8 cellular contexts compared by ENCODE assay signal in genomic region chr20:57061058-57061900, GRCh38.
DNase-seq lines count a peak whose midpoint lies in the region; ATAC-seq and TF ChIP-seq lines count a peak whose summit lies in the region.

No MANE protein-coding gene starts in this region.

- no peaks in the 10 kb centered on the region for H3K36me3 Mint-ChIP-seq in HFFc6 (ENCODE audit: low read depth)

- ATAC-seq in GM19455 (IDR thresholded peaks at IDR 0.05; ENCODE audit: unreplicated experiment): no peak
- no peak for ATAC-seq in GM21576 (IDR thresholded peaks at IDR 0.05; ENCODE audit: unreplicated experiment)

- peaks cover 14% of the 10 kb centered on the region; the same call in 1 of the 2 replicates for H3K4me1 Mint-ChIP-seq in HFFc6 (ENCODE audit: low read depth)

- H3K27me3 ChIP-seq in BJ (ENCODE audit: control insufficient read depth, insufficient read depth, low read length) (peaks cover 2% of the 10 kb centered on the region), WERI-Rb-1 (ENCODE audit: insufficient read depth, low read depth, severe bottlenecking) (peaks cover 32% of the 10 kb centered on the region)

- H3K36me3 ChIP-seq in BJ (ENCODE audit: control insufficient read depth, insufficient read depth, low read length) (no peaks in the 10 kb centered on the region), WERI-Rb-1 (no peaks in the 10 kb centered on the region)

- DNase-seq in BJ (ENCODE audit: low read depth) (no peak), HFFc6 (no peak), WERI-Rb-1 (peak; percentile 20), medulla oblongata (ENCODE audit: extremely low spot score) (peak; percentile 9), NCI-H446 treated with DMSO at 0.1 percent for 48 hours (lab: John Stamatoyannopoulos, UW) (no peak), cerebellar nuclear complex (lab: John Stamatoyannopoulos, UW) (no peak)

- H3K27me3 Mint-ChIP-seq in HFFc6 (ENCODE audit: insufficient read depth): peaks cover 46% of the 10 kb centered on the region

- no peaks in the 10 kb centered on the region for H3K9me3 Mint-ChIP-seq in HFFc6

- CTCF ChIA-PET in BJ (lab: Yijun Ruan, JAX): interaction anchor here (0.6 to 2.1 kb wide), 7 partner anchors 10 to 511 kb away, joined by 3 to 8 read pairs (median 3); no protein-coding TSS in a partner anchor

- no peak overlapping the region for H3K4me3 ChIP-seq in BJ (ENCODE audit: low read depth, low read length)
- no peak overlapping the region for H3K4me3 ChIP-seq in WERI-Rb-1 (ENCODE audit: low read depth, low read length)

- no peaks in the 10 kb centered on the region for H3K9me3 ChIP-seq in WERI-Rb-1 (ENCODE audit: severe bottlenecking)

- H3K4me3 Mint-ChIP-seq in HFFc6: no peak overlapping the region

- TF ChIP-seq CTCF in BJ (IDR thresholded peaks at IDR 0.05; ENCODE audit: insufficient read depth, low read depth, low read length): peak; percentile 53
- TF ChIP-seq CTCF in HFFc6 (IDR thresholded peaks at IDR 0.05): peak; percentile 58
- TF ChIP-seq CTCF in WERI-Rb-1 (IDR thresholded peaks at IDR 0.05; ENCODE audit: low read depth, low read length): peak; percentile 26; the same call in 1 of the 2 replicates

- POLR2A ChIA-PET in BJ (lab: Charles Lee): no interaction called here

- H3K27ac Mint-ChIP-seq in HFFc6: no peak overlapping the region

- no peak overlapping the region for H3K27ac ChIP-seq in WERI-Rb-1

Comparison
In these comparisons a context has a peak if more than half of its experiments do, and no peak if none do; other contexts are left out.
1. DNase-seq: peak in WERI-Rb-1 (single experiment) and medulla oblongata (single experiment); none in BJ (single experiment), HFFc6 (single experiment), NCI-H446 treated with DMSO at 0.1 percent for 48 hours (single experiment) and cerebellar nuclear complex (0 of 2).
2. Peak in every context shown above with its lines, with median percentiles within 50 percentile points of each other: CTCF ChIP-seq.